In the genomic region with DNA sequence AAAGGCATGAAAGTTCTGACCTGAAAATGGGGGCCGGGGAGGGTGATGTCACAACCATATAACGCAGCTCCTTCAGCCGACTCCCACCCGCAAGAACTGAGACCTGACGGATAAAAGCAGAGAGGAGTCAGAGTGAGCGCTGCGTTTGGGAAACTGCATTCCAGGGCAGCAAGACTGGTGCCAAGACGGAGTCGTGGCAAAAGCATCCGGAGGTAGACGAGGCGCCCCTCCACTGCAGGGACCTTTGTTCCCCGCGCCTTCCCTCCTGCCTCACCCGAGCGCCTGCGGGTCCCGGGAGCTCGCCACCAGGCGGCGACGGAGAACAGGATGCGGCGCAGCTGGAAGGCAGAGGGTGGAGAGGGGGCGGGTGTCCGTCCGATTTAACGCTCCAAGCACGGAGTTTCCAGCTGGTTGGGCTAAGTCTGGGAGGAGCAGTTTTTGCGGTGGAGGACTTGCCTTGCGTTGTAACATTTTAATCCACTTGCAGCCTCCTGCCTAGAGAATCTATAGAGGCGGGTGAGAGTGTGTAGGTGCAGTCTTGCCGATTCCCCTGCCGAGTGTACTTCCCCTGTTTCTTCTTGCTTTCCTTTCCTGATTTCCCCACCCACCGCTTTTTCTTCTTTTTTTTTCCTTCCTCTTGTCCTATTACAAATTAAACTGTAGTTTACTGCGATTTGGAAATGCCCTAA, we compare ENCODE assay signal across 9 cellular contexts. TPM values are rescaled to one million over a fixed set of nuclear protein-coding genes. Genes with fewer than 3 reads are reported as not detected.
A peak's percentile ranks its signal among the peaks of the same experiment; 100 is the strongest.
DNase-seq lines count a peak whose midpoint lies in the region; ATAC-seq, FAIRE-seq and TF ChIP-seq lines count a peak whose summit lies in the region.
"Had no signal": no experiment of that assay in that cellular context is flagged by ENCODE, and none has a peak within 500 bp of the region (broad histone marks: within the 10 kb centered on the region; RNA-seq: fewer than 3 reads in every experiment).

No MANE protein-coding gene starts in this region.

- H3K9me3 ChIP-seq in neural cell (ENCODE audit: low read length) (no peaks in the 10 kb centered on the region), stomach smooth muscle (ENCODE audit: control insufficient read depth in 2 of 2, low read length in 2 of 2) (no peaks in the 10 kb centered on the region)

- no peaks in the 10 kb centered on the region for H3K9me2 ChIP-seq in neural cell (ENCODE audit: insufficient read depth, low read length)

- peak; percentile 83 for TF ChIP-seq RAD21 in neural cell (conservative IDR thresholded peaks at IDR 0.05)

- ATAC-seq in GM19372 (IDR thresholded peaks at IDR 0.05; ENCODE audit: low read depth, unreplicated experiment), result peak; percentile 51
- peak; percentile 50 for ATAC-seq in HG03469 (IDR thresholded peaks at IDR 0.05; ENCODE audit: unreplicated experiment)

- peak overlapping the region; percentile 37 for H2AFZ ChIP-seq in neural cell (ENCODE audit: low read depth, low read length)

- TF ChIP-seq CTCF in fibroblast of villous mesenchyme (IDR thresholded peaks at IDR 0.05; ENCODE audit: insufficient read depth, low read depth, low read length) (peak; percentile 94), neural cell (IDR thresholded peaks at IDR 0.05; ENCODE audit: poor library complexity, severe bottlenecking) (peak; percentile 95)

- H3K36me3 ChIP-seq in neural cell (ENCODE audit: insufficient read depth, low read length), result no peaks in the 10 kb centered on the region
- no peaks in the 10 kb centered on the region for H3K36me3 ChIP-seq in stomach smooth muscle (ENCODE audit: control insufficient read depth in 2 of 2, insufficient read depth in 2 of 2, low read length in 2 of 2)

- H3K4me2 ChIP-seq in neural cell (ENCODE audit: low read length), result peak overlapping the region; percentile 31

- no peaks in the 10 kb centered on the region for H4K20me1 ChIP-seq in neural cell (ENCODE audit: insufficient read depth)

- H3K4me1 ChIP-seq in stomach smooth muscle (ENCODE audit: control insufficient read depth, insufficient read depth, low read length), result no peaks in the 10 kb centered on the region

- H3K4me3 ChIP-seq in fibroblast of villous mesenchyme (ENCODE audit: low read depth, low read length), result peak overlapping the region; percentile 83
- H3K4me3 ChIP-seq in neural cell (ENCODE audit: low read length), result peak overlapping the region; percentile 65
- peak overlapping the region; percentile 83 to 90 for H3K4me3 ChIP-seq in stomach smooth muscle (ENCODE audit: low read length in 2 of 2)

- H3K9ac ChIP-seq in neural cell (ENCODE audit: low read length) (peak overlapping the region; percentile 63), stomach smooth muscle (ENCODE audit: low read length in 2 of 2) (peak overlapping the region; percentile 74 to 86)

- peaks cover 3% of the 10 kb centered on the region for H3F3A ChIP-seq in neural cell (ENCODE audit: insufficient read depth, low read length, poor library complexity, severe bottlenecking)

- H3K27ac ChIP-seq in neural cell (ENCODE audit: low read length), result no peak overlapping the region
- peak overlapping the region; percentile 89 for H3K27ac ChIP-seq in stomach smooth muscle (ENCODE audit: low read length)

- no peaks in the 10 kb centered on the region for H3K79me2 ChIP-seq in neural cell (replicated peaks; ENCODE audit: insufficient read depth, low read length)

- TF ChIP-seq EP300 in neural cell (conservative IDR thresholded peaks at IDR 0.05; ENCODE audit: poor library complexity, severe bottlenecking), result peak; percentile 31

- peaks cover 28% of the 10 kb centered on the region for H3K27me3 ChIP-seq in neural cell (ENCODE audit: insufficient read depth, low read depth, low read length)
- no peaks in the 10 kb centered on the region for H3K27me3 ChIP-seq in stomach smooth muscle (ENCODE audit: control insufficient read depth in 1 of 2, insufficient read depth in 2 of 2, low read length in 2 of 2)

- peak; percentile 80 for FAIRE-seq in RCC 7860 (lab: Jason Lieb, UNC)
- FAIRE-seq: islet of Langerhans had no signal

- DNase-seq in CMK (ENCODE audit: low read depth) (peak; percentile 63), RCC 7860 (ENCODE audit: low spot score) (peak; percentile 82), fibroblast of villous mesenchyme (ENCODE audit: low read depth) (peak; percentile 92)
- peak; percentile 38 for DNase-seq in activated T-helper 9 cell treated with anti-CD3 and anti-CD28 coated beads, Interleukin-2, amount 50 U/mL, for 16 hours (ENCODE audit: low read depth)

TF ChIP-seq in neural cell, 6 proteins besides CTCF, POLR2A, EP300 and RAD21:
- TF ChIP-seq POLR2AphosphoS5 (IDR thresholded peaks at IDR 0.05), result peak; percentile 33
- TF ChIP-seq, protein P1, sequence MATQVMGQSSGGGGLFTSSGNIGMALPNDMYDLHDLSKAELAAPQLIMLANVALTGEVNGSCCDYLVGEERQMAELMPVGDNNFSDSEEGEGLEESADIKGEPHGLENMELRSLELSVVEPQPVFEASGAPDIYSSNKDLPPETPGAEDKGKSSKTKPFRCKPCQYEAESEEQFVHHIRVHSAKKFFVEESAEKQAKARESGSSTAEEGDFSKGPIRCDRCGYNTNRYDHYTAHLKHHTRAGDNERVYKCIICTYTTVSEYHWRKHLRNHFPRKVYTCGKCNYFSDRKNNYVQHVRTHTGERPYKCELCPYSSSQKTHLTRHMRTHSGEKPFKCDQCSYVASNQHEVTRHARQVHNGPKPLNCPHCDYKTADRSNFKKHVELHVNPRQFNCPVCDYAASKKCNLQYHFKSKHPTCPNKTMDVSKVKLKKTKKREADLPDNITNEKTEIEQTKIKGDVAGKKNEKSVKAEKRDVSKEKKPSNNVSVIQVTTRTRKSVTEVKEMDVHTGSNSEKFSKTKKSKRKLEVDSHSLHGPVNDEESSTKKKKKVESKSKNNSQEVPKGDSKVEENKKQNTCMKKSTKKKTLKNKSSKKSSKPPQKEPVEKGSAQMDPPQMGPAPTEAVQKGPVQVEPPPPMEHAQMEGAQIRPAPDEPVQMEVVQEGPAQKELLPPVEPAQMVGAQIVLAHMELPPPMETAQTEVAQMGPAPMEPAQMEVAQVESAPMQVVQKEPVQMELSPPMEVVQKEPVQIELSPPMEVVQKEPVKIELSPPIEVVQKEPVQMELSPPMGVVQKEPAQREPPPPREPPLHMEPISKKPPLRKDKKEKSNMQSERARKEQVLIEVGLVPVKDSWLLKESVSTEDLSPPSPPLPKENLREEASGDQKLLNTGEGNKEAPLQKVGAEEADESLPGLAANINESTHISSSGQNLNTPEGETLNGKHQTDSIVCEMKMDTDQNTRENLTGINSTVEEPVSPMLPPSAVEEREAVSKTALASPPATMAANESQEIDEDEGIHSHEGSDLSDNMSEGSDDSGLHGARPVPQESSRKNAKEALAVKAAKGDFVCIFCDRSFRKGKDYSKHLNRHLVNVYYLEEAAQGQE (IDR thresholded peaks at IDR 0.05; ENCODE audit: borderline replicate concordance), result peak; percentile 42
- peak; percentile 95 for TF ChIP-seq SMC3 (conservative IDR thresholded peaks at IDR 0.05; ENCODE audit: poor library complexity)
- no peak for TF ChIP-seq TAF1 (IDR thresholded peaks at IDR 0.05; ENCODE audit: low read depth)
- TF ChIP-seq EZH2 (IDR thresholded peaks at IDR 0.05; ENCODE audit: borderline replicate concordance, insufficient read depth, low read length, poor library complexity, severe bottlenecking), result no peak
- TF ChIP-seq MXI1 (conservative IDR thresholded peaks at IDR 0.05; ENCODE audit: poor library complexity, severe bottlenecking), result peak; percentile 48

RNA-seq across cellular contexts. Expression of a gene that starts 1.2 kb away (rescaled TPM):
- 12.6 and 21.2 TPM in 2 replicates for total RNA-seq in fibroblast of villous mesenchyme
- polyA plus RNA-seq in neural cell, result 1.9 and 10.2 TPM in 2 replicates
- 2.9 and 3.9 TPM in 2 replicates for polyA minus RNA-seq in neural cell

Comparison
In these comparisons a context has a peak if more than half of its experiments do, and no peak if none do; other contexts are left out.
1. DNase-seq: peak in every context shown above with its lines; median percentile 92 in fibroblast of villous mesenchyme; 82 in RCC 7860; 63 in CMK; 38 in activated T-helper 9 cell treated with anti-CD3 and anti-CD28 coated beads, Interleukin-2, amount 50 U/mL, for 16 hours.